Comparison of ENCODE assay signal across 2 cellular contexts in the genomic region with DNA sequence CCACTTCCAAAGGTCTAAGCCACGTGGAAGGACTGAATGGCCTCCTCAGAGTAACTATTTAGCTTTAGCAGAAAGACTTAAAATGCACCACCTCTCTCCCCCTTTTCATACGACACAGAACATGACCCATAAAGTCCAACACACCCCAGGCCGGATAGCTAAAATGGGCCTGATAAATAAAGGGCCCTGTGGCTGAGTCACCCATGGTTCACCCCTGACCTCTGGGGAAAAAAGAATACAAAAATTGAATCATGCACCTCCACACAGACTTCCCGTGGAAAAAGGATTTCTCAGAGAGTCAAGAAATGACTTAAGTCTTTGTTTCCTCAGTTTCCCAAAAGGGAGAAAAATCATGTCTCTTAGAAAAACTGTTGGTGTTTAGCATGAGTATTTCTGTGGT.
TF ChIP-seq lines count a peak whose summit lies in the region.

No MANE protein-coding gene starts in this region.

TF ChIP-seq in IMR-90, 13 proteins besides CTCF, POLR2A, EP300 and RAD21:
- no peak for TF ChIP-seq RFX5 (IDR thresholded peaks at IDR 0.05; ENCODE audit: low read depth, low read length)
- TF ChIP-seq MAFK (IDR thresholded peaks at IDR 0.05; ENCODE audit: low read depth, low read length): no peak
- no peak for TF ChIP-seq MAZ (IDR thresholded peaks at IDR 0.05; ENCODE audit: borderline replicate concordance, low read depth, low read length)
- no peak for TF ChIP-seq FOS (IDR thresholded peaks at IDR 0.05; ENCODE audit: low read depth, low read length)
- TF ChIP-seq, protein P1, sequence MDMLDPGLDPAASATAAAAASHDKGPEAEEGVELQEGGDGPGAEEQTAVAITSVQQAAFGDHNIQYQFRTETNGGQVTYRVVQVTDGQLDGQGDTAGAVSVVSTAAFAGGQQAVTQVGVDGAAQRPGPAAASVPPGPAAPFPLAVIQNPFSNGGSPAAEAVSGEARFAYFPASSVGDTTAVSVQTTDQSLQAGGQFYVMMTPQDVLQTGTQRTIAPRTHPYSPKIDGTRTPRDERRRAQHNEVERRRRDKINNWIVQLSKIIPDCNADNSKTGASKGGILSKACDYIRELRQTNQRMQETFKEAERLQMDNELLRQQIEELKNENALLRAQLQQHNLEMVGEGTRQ (IDR thresholded peaks at IDR 0.05; ENCODE audit: low read depth, low read length): no peak
- TF ChIP-seq CHD1 (IDR thresholded peaks at IDR 0.05; ENCODE audit: low read depth, low read length): no peak
- no peak for TF ChIP-seq MXI1 (IDR thresholded peaks at IDR 0.05; ENCODE audit: borderline replicate concordance, low read depth, low read length)
- no peak for TF ChIP-seq NFE2L2 (IDR thresholded peaks at IDR 0.05; ENCODE audit: low read depth, low read length)
- no peak for TF ChIP-seq SMC3 (IDR thresholded peaks at IDR 0.05; ENCODE audit: low read depth, low read length)
- no peak for TF ChIP-seq CEBPB (IDR thresholded peaks at IDR 0.05; ENCODE audit: low read depth, low read length)
- TF ChIP-seq RCOR1 (IDR thresholded peaks at IDR 0.05; ENCODE audit: insufficient replicate concordance, low read length): no peak
- TF ChIP-seq BHLHE40 (IDR thresholded peaks at IDR 0.05; ENCODE audit: low read depth, low read length): no peak
- TF ChIP-seq ELK1 (IDR thresholded peaks at IDR 0.05; ENCODE audit: borderline replicate concordance, low read depth, low read length): no peak

TF ChIP-seq in K562, 482 proteins besides CTCF, POLR2A, EP300 and RAD21:
- TF ChIP-seq FOSL1 (tag; conservative IDR thresholded peaks at IDR 0.05) (0 out of 2 replicates have a peak, but pooled peaks have one; percentile 20), CHD1 (IDR thresholded peaks at IDR 0.05; ENCODE audit: low read length) (no peak), NR2C2 (CRISPR knock-in tag; IDR thresholded peaks at IDR 0.05) (no peak), NR2C2 (tag; IDR thresholded peaks at IDR 0.05) (0 out of 2 replicates have a peak, but pooled peaks have one; percentile 33)
